Comparison of ENCODE assay signal across 1 cellular context in the genomic region with DNA sequence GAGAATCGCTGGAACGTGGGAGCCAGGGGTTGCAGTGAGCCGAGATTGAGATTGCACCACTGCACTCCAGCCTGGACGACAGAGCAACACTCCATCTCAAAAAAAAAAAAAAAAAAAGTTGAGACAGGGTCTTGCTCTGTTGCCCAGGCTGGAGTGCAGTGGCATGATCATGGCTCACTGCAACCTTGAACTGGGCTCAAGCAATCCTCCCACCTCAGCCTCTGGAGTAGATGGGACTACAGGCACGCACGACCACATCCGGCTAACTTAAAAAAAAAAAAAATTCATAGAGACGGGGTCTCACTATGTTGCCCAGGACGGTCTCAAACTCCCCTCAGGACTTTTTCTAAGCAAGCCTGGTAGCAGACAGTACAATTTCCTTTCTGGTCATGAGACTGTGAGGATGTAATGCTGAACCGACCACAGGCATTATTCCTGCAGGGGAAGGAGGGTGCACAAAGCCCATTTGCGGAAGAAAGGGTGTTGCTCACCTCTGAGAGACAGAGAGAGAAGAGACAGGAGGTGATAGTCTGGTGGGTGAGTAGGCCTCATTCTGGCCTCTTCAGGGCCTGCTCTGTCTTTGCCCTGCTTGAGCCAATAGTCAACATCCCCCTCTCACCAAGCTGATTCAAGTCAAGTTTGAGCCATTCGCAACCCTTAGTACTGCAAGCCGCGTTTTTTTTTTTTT.
TF ChIP-seq lines count a peak whose summit lies in the region.

No MANE protein-coding gene starts in this region.

TF ChIP-seq in GM23338, 12 proteins besides CTCF, POLR2A, EP300 and RAD21 (continued from another document):
- TF ChIP-seq ZNF462 (CRISPR knock-in tag; IDR thresholded peaks at IDR 0.05), result no peak
- no peak for TF ChIP-seq EZH2 (IDR thresholded peaks at IDR 0.05; ENCODE audit: low read depth, unreplicated experiment)
- TF ChIP-seq POLR2AphosphoS5 (IDR thresholded peaks at IDR 0.05; ENCODE audit: low read depth), result no peak
TF ChIP-seq in GM23338: peak in this region for 0.
